Comparison of ENCODE assay signal across 1 cellular context in the genomic region with DNA sequence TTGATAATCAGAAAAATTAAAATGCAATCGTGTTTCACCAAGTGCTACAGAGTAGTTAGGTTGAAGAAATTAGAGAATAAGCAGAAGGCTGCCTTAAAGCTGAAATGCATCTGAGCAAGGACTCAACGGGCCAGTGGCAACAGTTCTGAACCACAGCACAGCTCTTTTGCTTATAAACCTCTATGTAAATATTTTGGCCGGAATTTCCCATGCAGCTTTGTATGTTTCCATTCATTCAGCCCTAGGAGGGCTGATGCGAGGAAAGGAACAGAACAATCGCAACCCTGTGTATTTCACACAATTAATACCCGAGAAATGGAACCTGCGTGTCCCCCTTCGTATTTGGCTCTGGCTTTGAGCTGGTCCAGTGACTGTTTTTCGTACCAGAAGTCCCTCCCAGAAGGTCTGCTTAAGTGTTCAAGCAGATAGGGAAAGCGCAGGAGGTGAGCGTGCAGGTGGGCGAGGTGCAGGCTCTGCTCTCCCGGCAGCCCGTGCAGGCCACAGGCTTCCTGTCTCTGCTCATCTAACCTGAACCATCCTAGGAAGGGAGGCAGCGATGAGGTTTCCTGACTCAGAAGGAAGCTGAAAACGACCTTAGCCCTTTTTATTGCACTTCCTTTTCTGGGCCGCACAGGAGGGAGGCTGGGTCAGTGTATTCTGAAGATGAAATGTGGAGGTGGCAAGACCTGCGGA.
TF ChIP-seq lines count a peak whose summit lies in the region.

No MANE protein-coding gene starts in this region.

TF ChIP-seq in SK-N-SH treated with all-trans-retinoic acid at 6 μM for 48 hours, 23 proteins besides CTCF, POLR2A, EP300 and RAD21:
- TF ChIP-seq ZNF8 (CRISPR knock-in tag; IDR thresholded peaks at IDR 0.05): no peak
- TF ChIP-seq ZNF70 (CRISPR knock-in tag; IDR thresholded peaks at IDR 0.05): no peak
- TF ChIP-seq GLIS3 (CRISPR knock-in tag; IDR thresholded peaks at IDR 0.05): no peak
- no peak for TF ChIP-seq OSR1 (CRISPR knock-in tag; IDR thresholded peaks at IDR 0.05)
- no peak for TF ChIP-seq TCF4 (CRISPR knock-in tag; IDR thresholded peaks at IDR 0.05; ENCODE audit: borderline replicate concordance)
- no peak for TF ChIP-seq CSDC2 (CRISPR knock-in tag; IDR thresholded peaks at IDR 0.05)
- no peak for TF ChIP-seq ZFP3 (CRISPR knock-in tag; IDR thresholded peaks at IDR 0.05)
TF ChIP-seq in SK-N-SH treated with all-trans-retinoic acid at 6 μM for 48 hours: peak in this region for 0.
